ENCODE assay signal across 8 cellular contexts in the genomic region with DNA sequence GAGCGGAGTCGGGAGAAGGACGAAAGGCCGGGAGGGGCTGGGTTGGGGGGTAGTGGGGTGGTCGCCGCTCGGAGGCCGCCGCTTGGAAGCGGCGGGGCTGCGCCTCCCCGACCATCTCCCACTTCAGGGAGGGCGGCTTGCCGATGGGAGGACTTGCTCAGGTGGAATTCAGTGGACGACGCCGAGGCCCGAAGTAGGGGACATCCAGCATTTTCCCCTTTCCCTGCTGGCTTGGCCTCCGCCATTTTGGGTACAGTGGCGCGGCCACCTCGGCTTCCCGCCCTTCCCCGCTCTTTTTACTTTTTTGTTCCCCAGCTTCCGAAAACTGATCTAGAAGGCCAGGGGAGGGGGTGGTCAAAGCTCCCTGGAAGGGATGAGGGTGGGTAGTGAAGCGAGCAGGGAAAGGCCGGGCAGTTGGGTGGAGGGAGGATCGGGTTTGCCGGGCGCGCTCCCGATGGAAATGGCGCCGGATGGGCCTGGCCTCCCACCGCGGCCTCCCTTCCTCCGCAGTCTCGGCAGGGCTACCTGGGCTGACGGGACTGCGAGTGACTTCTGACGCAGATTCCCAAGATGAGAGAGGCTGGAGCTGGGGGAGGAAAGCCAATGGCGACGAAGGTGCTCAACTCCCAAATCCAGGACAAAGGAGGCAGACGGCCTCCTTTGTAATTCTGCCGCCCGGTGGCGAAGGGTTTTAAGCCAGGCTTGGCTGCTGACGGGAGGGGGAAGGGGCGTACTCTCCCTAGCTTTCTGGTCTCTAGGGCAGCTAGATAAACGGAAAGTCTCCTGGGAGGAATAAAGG. TPM values are rescaled to one million over a fixed set of nuclear protein-coding genes. Genes with fewer than 3 reads are reported as not detected.
DNase-seq lines count a peak whose midpoint lies in the region; ATAC-seq and TF ChIP-seq lines count a peak whose summit lies in the region.

Gene PBLD (minus strand): TSS at position 670 of the 799 bp plus-strand sequence. CDS start 26,084 bp downstream, outside the sequence.

- peak within 1 kb of the TSS; percentile 98 for H3K4me3 Mint-ChIP-seq in activated T-helper 17 cell treated with anti-CD3 and anti-CD28 coated beads, Interleukin-2, amount 50 U/mL, for 72 hours
- peak within 1 kb of the TSS; percentile 98 for H3K4me3 Mint-ChIP-seq in natural killer cell
- peak within 1 kb of the TSS; percentile 99 for H3K4me3 Mint-ChIP-seq in stimulated activated naive B cell treated with anti-CD40 and anti-IgM and Interleukin-4, amounts not matched to agents 10 μg/mL and 1 μg/mL and 100 μg/mL, for 72 hours

- CTCF ChIA-PET in PC-3 (lab: Charles Lee): interaction anchor here (0.6 to 3.1 kb wide), 3 partner anchors 24 to 120 kb away, joined by 3 to 18 read pairs (median 4); no protein-coding TSS in a partner anchor

- TF ChIP-seq CTCF in PC-3 (conservative IDR thresholded peaks at IDR 0.05; ENCODE audit: low read depth, low read length) (peak; percentile 63), natural killer cell (IDR thresholded peaks at IDR 0.05) (peak; percentile 10)

- H3K9ac ChIP-seq in PC-3 (ENCODE audit: low read length): peak within 1 kb of the TSS; percentile 96

- no peaks in the 10 kb centered on the region for H3F3A ChIP-seq in PC-3 (ENCODE audit: low read length, unreplicated experiment)

- H3K27me3 ChIP-seq in PC-3 (ENCODE audit: low read length): no peaks in the 10 kb centered on the region

- H3K27me3 Mint-ChIP-seq in activated T-helper 17 cell treated with anti-CD3 and anti-CD28 coated beads, Interleukin-2, amount 50 U/mL, for 72 hours: no peaks in the 10 kb centered on the region
- H3K27me3 Mint-ChIP-seq in natural killer cell (ENCODE audit: low read depth in 2 of 2): no peaks in the 10 kb centered on the region
- no peaks in the 10 kb centered on the region for H3K27me3 Mint-ChIP-seq in stimulated activated naive B cell treated with anti-CD40 and anti-IgM and Interleukin-4, amounts not matched to agents 10 μg/mL and 1 μg/mL and 100 μg/mL, for 72 hours

- peak within 1 kb of the TSS; percentile 100 for H3K27ac Mint-ChIP-seq in activated T-helper 17 cell treated with anti-CD3 and anti-CD28 coated beads, Interleukin-2, amount 50 U/mL, for 72 hours
- peak within 1 kb of the TSS; percentile 97 to 99 for H3K27ac Mint-ChIP-seq in natural killer cell
- peak within 1 kb of the TSS; percentile 100 for H3K27ac Mint-ChIP-seq in stimulated activated naive B cell treated with anti-CD40 and anti-IgM and Interleukin-4, amounts not matched to agents 10 μg/mL and 1 μg/mL and 100 μg/mL, for 72 hours

- intact Hi-C loops in PC-3 (cut with micrococcal nuclease): loop anchor here (5.0 to 10.0 kb wide), 5 partner anchors 245 to 570 kb away; partner anchors contain the start of genes CCAR1, DDX50 and SIRT1
- intact Hi-C loops in natural killer cell (cut with micrococcal nuclease): loop anchor here (2.0 to 5.0 kb wide), 6 partner anchors 195 to 570 kb away; partner anchors contain the start of genes CCAR1, HERC4 and SLC25A16

- ATAC-seq in GM21423 (IDR thresholded peaks at IDR 0.05; ENCODE audit: unreplicated experiment) (peak; percentile 22), PC-3 (peak; percentile 25), natural killer cell (peak in 2 of 3 donors; percentile 4 to 8)
- peak; percentile 32 for ATAC-seq in activated T-helper 17 cell treated with anti-CD3 and anti-CD28 coated beads, Interleukin-2, amount 50 U/mL, for 72 hours (replicated peaks)
- ATAC-seq in stimulated activated naive B cell treated with anti-CD40 and anti-IgM and Interleukin-4, amounts not matched to agents 10 μg/mL and 1 μg/mL and 100 μg/mL, for 72 hours (replicated peaks): peak; percentile 21 to 24

- peak within 1 kb of the TSS; percentile 86 for H2AFZ ChIP-seq in PC-3 (ENCODE audit: low read length)

- peak within 1 kb of the TSS; percentile 81 for H3K4me2 ChIP-seq in PC-3 (ENCODE audit: low read length)

- BruUV-seq in PC-3 (replicated peaks; lab: Mats Ljungman, UMichigan): TSS peak; percentile 36

- H3K4me3 ChIP-seq in PC-3 (ENCODE audit: low read length): peak within 1 kb of the TSS; percentile 87

- peaks cover 40% of the 10 kb centered on the region for H3K36me3 ChIP-seq in PC-3 (ENCODE audit: low read depth, low read length)

- H3K4me1 ChIP-seq in PC-3 (ENCODE audit: insufficient read depth, low read length): peaks cover 49% of the 10 kb centered on the region

- DNase-seq in COR-L47 (lab: John Stamatoyannopoulos, UW) (peak; percentile 54), HuH-7 (ENCODE audit: low spot score) (peak; percentile 20), PC-3 (peak; percentile 86), fibroblast of peridontal ligament (ENCODE audit: extremely low read depth) (peak; percentile 84), natural killer cell (peak; percentile 56)
- peak; percentile 50 for DNase-seq in stimulated activated naive B cell treated with anti-CD40 and anti-IgM and Interleukin-4, amounts not matched to agents 10 μg/mL and 1 μg/mL and 100 μg/mL, for 72 hours

- no peaks in the 10 kb centered on the region for H3K9me2 ChIP-seq in PC-3 (replicated peaks; ENCODE audit: low read length)

- peaks cover 45% of the 10 kb centered on the region for H3K4me1 Mint-ChIP-seq in activated T-helper 17 cell treated with anti-CD3 and anti-CD28 coated beads, Interleukin-2, amount 50 U/mL, for 72 hours
- H3K4me1 Mint-ChIP-seq in natural killer cell: peaks cover 62 to 63% of the 10 kb centered on the region in 2 donors
- peaks cover 41 to 77% of the 10 kb centered on the region in 2 donors for H3K4me1 Mint-ChIP-seq in stimulated activated naive B cell treated with anti-CD40 and anti-IgM and Interleukin-4, amounts not matched to agents 10 μg/mL and 1 μg/mL and 100 μg/mL, for 72 hours

- H3K9me3 Mint-ChIP-seq in activated T-helper 17 cell treated with anti-CD3 and anti-CD28 coated beads, Interleukin-2, amount 50 U/mL, for 72 hours: no peaks in the 10 kb centered on the region
- H3K9me3 Mint-ChIP-seq in natural killer cell: no peaks in the 10 kb centered on the region
- peaks cover 0 to 3% of the 10 kb centered on the region in 2 donors for H3K9me3 Mint-ChIP-seq in stimulated activated naive B cell treated with anti-CD40 and anti-IgM and Interleukin-4, amounts not matched to agents 10 μg/mL and 1 μg/mL and 100 μg/mL, for 72 hours

- POLR2A ChIA-PET in PC-3 (lab: Charles Lee; ENCODE audit: unreplicated experiment): interaction anchor here (0.6 to 1.2 kb wide), 6 partner anchors 240 to 1076 kb away, joined by 5 to 24 read pairs (median 7); no protein-coding TSS in a partner anchor

- H4K20me1 ChIP-seq in PC-3 (ENCODE audit: low read length): peaks cover 48% of the 10 kb centered on the region

- H3K79me2 ChIP-seq in PC-3 (ENCODE audit: low read length): peaks cover 63% of the 10 kb centered on the region

- H3K36me3 Mint-ChIP-seq in activated T-helper 17 cell treated with anti-CD3 and anti-CD28 coated beads, Interleukin-2, amount 50 U/mL, for 72 hours (ENCODE audit: low read depth): peaks cover 63% of the 10 kb centered on the region
- H3K36me3 Mint-ChIP-seq in natural killer cell: no peaks in the 10 kb centered on the region
- H3K36me3 Mint-ChIP-seq in stimulated activated naive B cell treated with anti-CD40 and anti-IgM and Interleukin-4, amounts not matched to agents 10 μg/mL and 1 μg/mL and 100 μg/mL, for 72 hours: peaks cover 26 to 49% of the 10 kb centered on the region in 2 donors

- H3K9me3 ChIP-seq in PC-3 (ENCODE audit: low read length): no peaks in the 10 kb centered on the region

- H3K27ac ChIP-seq in PC-3 (ENCODE audit: low read length): peak within 1 kb of the TSS; percentile 82

RNA-seq across cellular contexts. Expression of gene PBLD, which starts in this region (rescaled TPM):
- total RNA-seq in PC-3 (2014; rRNA removed): 1.1 and 1.9 TPM in 2 replicates
- under 1 TPM; 0.58 to 0.69 TPM for total RNA-seq in activated T-helper 17 cell treated with anti-CD3 and anti-CD28 coated beads, Interleukin-2, amount 50 U/mL, for 72 hours
- total RNA-seq in natural killer cell: 1 to 10 TPM; 1.4 to 2.1 (median 1.4) TPM

Comparison
In these comparisons a context has a peak if more than half of its experiments do, and no peak if none do; other contexts are left out.
1. Peak in every context shown above with its lines: DNase-seq, ATAC-seq, H3K4me3 ChIP-seq and H3K27ac ChIP-seq.
2. Peak in ATAC-seq in activated T-helper 17 cell treated with anti-CD3 and anti-CD28 coated beads, Interleukin-2, amount 50 U/mL, for 72 hours; RNA of the gene not detected or under 1 TPM.
3. DNase-seq: peak in every context shown above with its lines; median percentile 86 in PC-3; 84 in fibroblast of peridontal ligament; 56 in natural killer cell; 54 in COR-L47; 50 in stimulated activated naive B cell treated with anti-CD40 and anti-IgM and Interleukin-4, amounts not matched to agents 10 μg/mL and 1 μg/mL and 100 μg/mL, for 72 hours; 20 in HuH-7.